In the genomic region with DNA sequence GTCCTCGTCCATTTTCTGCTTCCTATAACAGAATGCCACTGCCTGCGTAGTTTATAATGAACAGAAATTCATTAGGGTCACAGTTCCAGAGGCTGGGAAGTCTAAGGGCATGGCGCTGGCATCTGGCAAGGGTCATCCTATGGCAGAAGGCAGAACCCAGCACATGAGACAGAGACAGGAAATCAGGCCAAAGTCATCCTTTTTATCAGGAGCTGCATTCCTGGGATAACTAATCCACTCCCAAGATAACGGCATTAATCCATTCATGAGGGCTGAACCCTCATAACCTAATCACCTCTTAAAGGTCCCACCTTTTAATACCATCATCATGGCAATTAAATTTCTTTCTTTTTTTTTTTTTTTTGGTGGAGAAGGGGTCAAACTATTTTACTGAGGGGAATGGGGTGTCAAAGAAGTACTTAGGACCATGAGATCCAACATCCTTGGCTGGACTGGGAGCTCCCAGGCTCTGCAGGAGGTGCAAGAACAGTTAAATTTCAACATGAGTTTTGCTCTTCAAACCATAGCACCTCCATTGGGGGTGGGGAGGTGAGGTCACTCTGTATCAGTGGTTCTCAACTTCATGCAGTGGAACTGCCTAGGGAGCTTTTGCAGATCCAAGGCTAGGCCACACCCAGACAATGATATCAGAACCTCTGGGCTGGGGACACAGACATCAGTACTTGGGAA, we compare ENCODE assay signal across 16 cellular contexts. TPM values are rescaled to one million over a fixed set of nuclear protein-coding genes. Genes with fewer than 3 reads are reported as not detected.
DNase-seq lines count a peak whose midpoint lies in the region; ATAC-seq lines count a peak whose summit lies in the region.
"Had no signal": no experiment of that assay in that cellular context is flagged by ENCODE, and none has a peak within 500 bp of the region (broad histone marks: within the 10 kb centered on the region; RNA-seq: fewer than 3 reads in every experiment).

No MANE protein-coding gene starts in this region.

- H3K27me3 Mint-ChIP-seq in activated T-cell treated with anti-CD3 and anti-CD28 coated beads, Interleukin-2, amount 50 U/mL, for 24 hours, result peaks cover 2% of the 10 kb centered on the region
- H3K27me3 Mint-ChIP-seq in activated T-cell treated with anti-CD3 and anti-CD28 coated beads, Interleukin-2, amount 50 U/mL, for 4 hours (ENCODE audit: low read depth), result peaks cover 10% of the 10 kb centered on the region
- no peaks in the 10 kb centered on the region for H3K27me3 Mint-ChIP-seq in stimulated activated memory B cell treated with anti-CD40 and anti-IgM and Interleukin-4, amounts not matched to agents 10 μg/mL and 1 μg/mL and 100 μg/mL, for 72 hours

- peaks cover 54% of the 10 kb centered on the region for H3K4me1 Mint-ChIP-seq in activated T-cell treated with anti-CD3 and anti-CD28 coated beads, Interleukin-2, amount 50 U/mL, for 24 hours (ENCODE audit: low read depth)
- H3K4me1 Mint-ChIP-seq in activated T-cell treated with anti-CD3 and anti-CD28 coated beads, Interleukin-2, amount 50 U/mL, for 4 hours (ENCODE audit: low read depth), result peaks cover 38% of the 10 kb centered on the region
- H3K4me1 Mint-ChIP-seq in stimulated activated memory B cell treated with anti-CD40 and anti-IgM and Interleukin-4, amounts not matched to agents 10 μg/mL and 1 μg/mL and 100 μg/mL, for 72 hours, result peaks cover 67% of the 10 kb centered on the region

- H3K4me3 Mint-ChIP-seq in activated T-cell treated with anti-CD3 and anti-CD28 coated beads, Interleukin-2, amount 50 U/mL, for 24 hours, result no peak overlapping the region
- no peak overlapping the region for H3K4me3 Mint-ChIP-seq in activated T-cell treated with anti-CD3 and anti-CD28 coated beads, Interleukin-2, amount 50 U/mL, for 4 hours
- H3K4me3 Mint-ChIP-seq in stimulated activated memory B cell treated with anti-CD40 and anti-IgM and Interleukin-4, amounts not matched to agents 10 μg/mL and 1 μg/mL and 100 μg/mL, for 72 hours, result no peak overlapping the region
- H3K4me3 Mint-ChIP-seq: CD4-positive, alpha-beta memory T cell; stimulated activated effector memory CD8-positive, alpha-beta T cell treated with anti-CD3 and anti-CD28 coated beads, Interleukin-12 subunit alpha, Interleukin-12 subunit beta, amount 100 ng/mL, for 72 hours had no signal

- peaks cover 84% of the 10 kb centered on the region for H3K36me3 Mint-ChIP-seq in activated T-cell treated with anti-CD3 and anti-CD28 coated beads, Interleukin-2, amount 50 U/mL, for 24 hours (ENCODE audit: low read depth)
- H3K36me3 Mint-ChIP-seq in activated T-cell treated with anti-CD3 and anti-CD28 coated beads, Interleukin-2, amount 50 U/mL, for 4 hours (ENCODE audit: insufficient read depth), result peaks cover 42% of the 10 kb centered on the region
- H3K36me3 Mint-ChIP-seq in stimulated activated memory B cell treated with anti-CD40 and anti-IgM and Interleukin-4, amounts not matched to agents 10 μg/mL and 1 μg/mL and 100 μg/mL, for 72 hours, result peaks cover 49% of the 10 kb centered on the region

- H3K27ac Mint-ChIP-seq in activated T-cell treated with anti-CD3 and anti-CD28 coated beads, Interleukin-2, amount 50 U/mL, for 24 hours, result no peak overlapping the region
- H3K27ac Mint-ChIP-seq in stimulated activated memory B cell treated with anti-CD40 and anti-IgM and Interleukin-4, amounts not matched to agents 10 μg/mL and 1 μg/mL and 100 μg/mL, for 72 hours, result peak overlapping the region; percentile 22
- H3K27ac Mint-ChIP-seq: CD4-positive, alpha-beta memory T cell; stimulated activated effector memory CD8-positive, alpha-beta T cell treated with anti-CD3 and anti-CD28 coated beads, Interleukin-12 subunit alpha, Interleukin-12 subunit beta, amount 100 ng/mL, for 72 hours had no signal

- peak overlapping the region; percentile 5 for H3K27ac ChIP-seq in cingulate gyrus (ENCODE audit: low read depth, low read length)
- H3K27ac ChIP-seq: hepatocyte, parathyroid adenoma had no signal

- ATAC-seq in activated T-cell treated with anti-CD3 and anti-CD28 coated beads, Interleukin-2, amount 50 U/mL, for 4 hours, result no peak
- ATAC-seq in stimulated activated memory B cell treated with anti-CD40 and anti-IgM and Interleukin-4, amounts not matched to agents 10 μg/mL and 1 μg/mL and 100 μg/mL, for 72 hours, result no peak
- ATAC-seq: left colon; stimulated activated effector memory CD8-positive, alpha-beta T cell treated with anti-CD3 and anti-CD28 coated beads, Interleukin-12 subunit alpha, Interleukin-12 subunit beta, amount 100 ng/mL, for 72 hours had no signal

- H3K9me3 Mint-ChIP-seq in activated T-cell treated with anti-CD3 and anti-CD28 coated beads, Interleukin-2, amount 50 U/mL, for 24 hours, result no peaks in the 10 kb centered on the region
- H3K9me3 Mint-ChIP-seq in activated T-cell treated with anti-CD3 and anti-CD28 coated beads, Interleukin-2, amount 50 U/mL, for 4 hours, result no peaks in the 10 kb centered on the region
- H3K9me3 Mint-ChIP-seq in stimulated activated memory B cell treated with anti-CD40 and anti-IgM and Interleukin-4, amounts not matched to agents 10 μg/mL and 1 μg/mL and 100 μg/mL, for 72 hours, result no peaks in the 10 kb centered on the region
- H3K9me3 Mint-ChIP-seq: CD4-positive, alpha-beta memory T cell; stimulated activated effector memory CD8-positive, alpha-beta T cell treated with anti-CD3 and anti-CD28 coated beads, Interleukin-12 subunit alpha, Interleukin-12 subunit beta, amount 100 ng/mL, for 72 hours had no signal

- peak; percentile 19 for DNase-seq in activated T-cell treated with anti-CD3 and anti-CD28 coated beads, Interleukin-2, amount 50 U/mL, for 24 hours
- DNase-seq in activated T-cell treated with anti-CD3 and anti-CD28 coated beads, Interleukin-2, amount 50 U/mL, for 4 hours, result no peak
- DNase-seq in GM19240 (ENCODE audit: insufficient read length, low spot score) (no peak), NCI-H748 (lab: John Stamatoyannopoulos, UW; ENCODE audit: unreplicated experiment) (no peak)
- DNase-seq: CD4-positive, alpha-beta memory T cell; DND-41; Right ventricle myocardium superior; T-helper 2 cell had no signal

RNA-seq across cellular contexts. Expression of gene TMEM109, which starts 4.4 kb away (rescaled TPM):
- total RNA-seq in activated T-cell treated with anti-CD3 and anti-CD28 coated beads, Interleukin-2, amount 50 U/mL, for 4 hours, result 100 to 1,000 TPM; 184 to 216 (median 204) TPM

RNA-seq across cellular contexts. Expression of gene TMEM132A, which starts 5.9 kb away (rescaled TPM):
- 1 to 10 TPM in 2 of 3 donors, under 1 TPM in 1; 0.84 to 1.4 (median 1.4) TPM for total RNA-seq in activated T-cell treated with anti-CD3 and anti-CD28 coated beads, Interleukin-2, amount 50 U/mL, for 4 hours

RNA-seq across cellular contexts. Expression of gene PRPF19, which starts 12.0 kb away (rescaled TPM):
- 100 to 1,000 TPM; 297 to 335 (median 311) TPM for total RNA-seq in activated T-cell treated with anti-CD3 and anti-CD28 coated beads, Interleukin-2, amount 50 U/mL, for 4 hours

RNA-seq across cellular contexts. Expression of gene SLC15A3, which starts 33.6 kb away (rescaled TPM):
- total RNA-seq in activated T-cell treated with anti-CD3 and anti-CD28 coated beads, Interleukin-2, amount 50 U/mL, for 4 hours, result 1 to 10 TPM; 3.8 to 6.1 (median 5.5) TPM

RNA-seq across cellular contexts. Expression of gene ZP1, which starts 51.1 kb away (rescaled TPM):
- not detected for total RNA-seq in activated T-cell treated with anti-CD3 and anti-CD28 coated beads, Interleukin-2, amount 50 U/mL, for 4 hours
- total RNA-seq: dermis blood vessel endothelial cell, fibroblast of lung, hepatocyte, Right ventricle myocardium superior had no signal
